Comparison of ENCODE assay signal across 8 cellular contexts in the genomic region with DNA sequence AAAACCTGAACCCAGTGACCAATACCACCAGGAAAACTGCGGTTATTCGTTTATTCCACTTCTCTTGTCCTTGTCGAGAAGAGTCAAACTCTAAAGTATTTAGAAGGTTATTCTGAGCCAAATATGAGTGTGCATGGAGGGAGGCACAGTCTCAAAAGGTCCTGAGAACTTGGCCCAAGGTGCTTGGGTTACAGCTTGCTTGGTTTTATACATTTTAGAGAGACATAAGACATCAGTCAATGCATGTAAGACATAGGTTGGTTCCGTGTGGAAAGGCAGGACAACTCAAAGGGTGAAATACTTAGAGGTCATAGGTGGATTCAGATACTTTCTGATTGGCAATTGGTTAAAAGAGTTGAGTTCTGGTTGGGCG. TPM values are rescaled to one million over a fixed set of nuclear protein-coding genes. Genes with fewer than 3 reads are reported as not detected.
DNase-seq lines count a peak whose midpoint lies in the region; FAIRE-seq and TF ChIP-seq lines count a peak whose summit lies in the region.

No MANE protein-coding gene starts in this region.

- TF ChIP-seq CTCF in A673 (conservative IDR thresholded peaks at IDR 0.05; ENCODE audit: low read depth, low read length) (no peak), cardiac fibroblast (IDR thresholded peaks at IDR 0.05; ENCODE audit: low read depth, low read length) (no peak)

- CTCF ChIA-PET in A673 (lab: Charles Lee) = no interaction called here

- H3K27ac ChIP-seq in A673 (ENCODE audit: low read depth, low read length, poor library complexity, severe bottlenecking) (peak overlapping the region; percentile 93), muscle layer of colon (ENCODE audit: low read depth, low read length) (peak overlapping the region; percentile 94)

- H3K27me3 ChIP-seq in A673 (replicated peaks; ENCODE audit: insufficient read depth, low read depth, low read length, poor library complexity) (no peaks in the 10 kb centered on the region), muscle layer of colon (ENCODE audit: control insufficient read depth in 1 of 2, insufficient read depth in 2 of 2, low read length in 2 of 2) (no peaks in the 10 kb centered on the region)

- FAIRE-seq in GM12892 (lab: Jason Lieb, UNC) = no peak

- H3K9ac ChIP-seq in muscle layer of colon (ENCODE audit: low read length) = peak overlapping the region; percentile 11

- H3K9me3 ChIP-seq in A673 (ENCODE audit: low read depth, low read length, poor library complexity, severe bottlenecking) (no peaks in the 10 kb centered on the region), muscle layer of colon (ENCODE audit: low read length) (no peaks in the 10 kb centered on the region)

- H3K4me1 ChIP-seq in A673 (ENCODE audit: insufficient read depth, low read length, poor library complexity, severe bottlenecking) (no peaks in the 10 kb centered on the region), muscle layer of colon (ENCODE audit: insufficient read depth, low read length) (peaks cover 7% of the 10 kb centered on the region)

- peaks cover 13% of the 10 kb centered on the region for H3K36me3 ChIP-seq in A673 (ENCODE audit: insufficient read depth, low read length, poor library complexity, severe bottlenecking)
- no peaks in the 10 kb centered on the region for H3K36me3 ChIP-seq in muscle layer of colon (ENCODE audit: insufficient read depth, low read length)

- H3K4me3 ChIP-seq in A673 (ENCODE audit: low read depth, low read length, poor library complexity, severe bottlenecking) (peak overlapping the region; percentile 100), cardiac fibroblast (replicated peaks in 1 of 2; ENCODE audit: low read depth in 2 of 2, low read length in 2 of 2) (peak overlapping the region; percentile 44 to 99), muscle layer of colon (ENCODE audit: low read depth in 1 of 2, low read length in 2 of 2) (peak overlapping the region; percentile 39 to 54)

- intact Hi-C loops in A673 (cut with micrococcal nuclease; ENCODE audit: unreplicated experiment) = no loop called here

- BruUV-seq in A673 (replicated peaks; lab: Mats Ljungman, UMichigan) = TSS peak; percentile 91

- POLR2A ChIA-PET in A673 (lab: Charles Lee; ENCODE audit: low non-redundant PET) = no interaction called here

- no peak for TF ChIP-seq POLR2A in GM12892 (IDR thresholded peaks at IDR 0.05; ENCODE audit: low read depth, low read length)

- DNase-seq in A673 (ENCODE audit: low spot score) = no peak
- peak; percentile 35 for DNase-seq in KG1 (lab: John Stamatoyannopoulos, UW)
- no peak for DNase-seq in cardiac fibroblast (ENCODE audit: low read depth in 2 of 2)
- DNase-seq in SHP77 treated with DMSO at 0.1 percent for 48 hours (lab: John Stamatoyannopoulos, UW) = no peak
- no peak for DNase-seq in GM12892 (ENCODE audit: insufficient read length)
- DNase-seq in NCI-H524 treated with DMSO at 0.1 percent for 48 hours (lab: John Stamatoyannopoulos, UW) = no peak
- no peak for DNase-seq in SW480 (ENCODE audit: low spot score)

RNA-seq across cellular contexts. Expression of gene TRAP1, which starts 0.7 kb away (rescaled TPM):
- 280 and 300 TPM in 2 replicates for total RNA-seq in A673 (2021)
- polyA plus RNA-seq in GM12892 (2012; ENCODE audit: missing spikeins) = 173 TPM

Comparison
In these comparisons a context has a peak if more than half of its experiments do, and no peak if none do; other contexts are left out.
1. H3K4me3 ChIP-seq: peak in every context shown above with its lines; median percentile 100 in A673; 72 in cardiac fibroblast; 46 in muscle layer of colon.